Comparison of ENCODE assay signal across 1 cellular context in genomic region chr1:92446546-92446945, GRCh38.
TF ChIP-seq lines count a peak whose summit lies in the region.

No MANE protein-coding gene starts in this region.

TF ChIP-seq in SK-N-SH treated with all-trans-retinoic acid at 6 μM for 48 hours, 23 proteins besides CTCF, POLR2A, EP300 and RAD21 (continued from another document):
- no peak for TF ChIP-seq PATZ1 (CRISPR knock-in tag; IDR thresholded peaks at IDR 0.05; ENCODE audit: borderline replicate concordance)
- no peak for TF ChIP-seq ARNTL (CRISPR knock-in tag; IDR thresholded peaks at IDR 0.05; ENCODE audit: borderline replicate concordance, low read depth)
- no peak for TF ChIP-seq CSDC2 (CRISPR knock-in tag; IDR thresholded peaks at IDR 0.05)
- no peak for TF ChIP-seq BACH2 (CRISPR knock-in tag; IDR thresholded peaks at IDR 0.05; ENCODE audit: borderline replicate concordance)
- no peak for TF ChIP-seq ZFP3 (CRISPR knock-in tag; IDR thresholded peaks at IDR 0.05)
- no peak for TF ChIP-seq ZNF70 (CRISPR knock-in tag; IDR thresholded peaks at IDR 0.05)
